Comparison of ENCODE assay signal across 25 cellular contexts in the genomic region with DNA sequence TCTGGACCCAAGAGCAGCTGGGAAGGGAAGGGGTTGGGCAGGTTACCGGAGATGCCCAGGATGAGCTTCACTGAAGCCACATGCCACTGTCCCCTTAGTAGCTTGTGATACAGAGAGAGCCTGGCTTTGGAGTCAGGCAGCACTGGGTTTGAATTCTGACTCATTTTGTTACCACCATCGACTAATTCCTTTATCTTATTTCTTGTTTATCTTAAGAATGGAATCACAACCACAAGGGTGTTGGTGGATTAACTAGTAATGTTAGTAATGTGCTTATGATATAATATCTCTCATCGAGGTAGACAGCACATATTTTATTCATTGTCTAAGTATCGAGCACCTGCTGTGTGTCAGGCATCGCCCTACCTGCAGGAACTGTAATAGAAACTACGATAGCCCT. TPM values are rescaled to one million over a fixed set of nuclear protein-coding genes. Genes with fewer than 3 reads are reported as not detected.
DNase-seq lines count a peak whose midpoint lies in the region; ATAC-seq and TF ChIP-seq lines count a peak whose summit lies in the region.
"Had no signal": no experiment of that assay in that cellular context is flagged by ENCODE, and none has a peak within 500 bp of the region (broad histone marks: within the 10 kb centered on the region; RNA-seq: fewer than 3 reads in every experiment).

No MANE protein-coding gene starts in this region.

- H3K36me3 Mint-ChIP-seq in activated naive CD8-positive, alpha-beta T cell treated with anti-CD3 and anti-CD28 coated beads, Interleukin-2, amount 50 U/mL, for 24 hours (ENCODE audit: low read depth), result peaks cover 18% of the 10 kb centered on the region
- peaks cover 11% of the 10 kb centered on the region for H3K36me3 Mint-ChIP-seq in activated naive CD8-positive, alpha-beta T cell treated with anti-CD3 and anti-CD28 coated beads for 36 hours

- peak overlapping the region; percentile 47; the same call in 1 of the 2 replicates for H3K4me2 ChIP-seq in PC-9
- H3K4me2 ChIP-seq in mesenchymal stem cell (ENCODE audit: low read length, poor library complexity, severe bottlenecking), result no peak overlapping the region

- no peak overlapping the region for H3K18ac ChIP-seq in mesenchymal stem cell (ENCODE audit: low read depth in 1 of 2, low read length in 2 of 2)

- TF ChIP-seq CTCF in PC-9 (conservative IDR thresholded peaks at IDR 0.05) (no peak), foreskin keratinocyte (conservative IDR thresholded peaks at IDR 0.05) (no peak)

- H3K36me3 ChIP-seq in PC-9 (ENCODE audit: low read depth) (no peaks in the 10 kb centered on the region), mesenchymal stem cell (ENCODE audit: control insufficient read depth in 1 of 2, insufficient read depth in 2 of 2, low read depth in 1 of 2, low read length in 2 of 2) (no peaks in the 10 kb centered on the region)
- H3K36me3 ChIP-seq: ovary, right atrium auricular region, transverse colon had no signal

- H3K4me3 ChIP-seq in PC-9, result no peak overlapping the region
- no peak overlapping the region for H3K4me3 ChIP-seq in mesenchymal stem cell (ENCODE audit: insufficient read depth in 1 of 2, low read depth in 1 of 2, low read length in 2 of 2)
- H3K4me3 ChIP-seq: ovary, right atrium auricular region, stomach, transverse colon had no signal

- no peak overlapping the region for H3K27ac ChIP-seq in PC-9
- no peak overlapping the region for H3K27ac ChIP-seq in foreskin keratinocyte
- no peak overlapping the region for H3K27ac ChIP-seq in mesenchymal stem cell (ENCODE audit: low read length, poor library complexity, severe bottlenecking)
- H3K27ac ChIP-seq: C4-2B, ovary, right atrium auricular region, stomach, transverse colon had no signal

- no peaks in the 10 kb centered on the region for H3K79me2 ChIP-seq in PC-9 (ENCODE audit: low read depth)

- no peak overlapping the region for H2BK15ac ChIP-seq in mesenchymal stem cell (ENCODE audit: low read depth, poor library complexity, severe bottlenecking)

- no peak overlapping the region for H2AK5ac ChIP-seq in mesenchymal stem cell (ENCODE audit: low read length, severe bottlenecking)

- H2AFZ ChIP-seq in PC-9 (no peak overlapping the region), mesenchymal stem cell (ENCODE audit: low read depth, low read length) (no peak overlapping the region)

- CTCF ChIA-PET in PC-9 (lab: Charles Lee), result no interaction called here

- no peaks in the 10 kb centered on the region for H3K9me2 ChIP-seq in PC-9 (ENCODE audit: insufficient read depth)

- 66% methylated on average over 5 of the region's 6 CpGs for WGBS in mesenchymal stem cell

- H4K8ac ChIP-seq in mesenchymal stem cell (ENCODE audit: low read length), result no peak overlapping the region

- H3K23ac ChIP-seq in mesenchymal stem cell (ENCODE audit: low read length in 2 of 2), result no peak overlapping the region

- no peak overlapping the region for H3K4me3 Mint-ChIP-seq in activated naive CD8-positive, alpha-beta T cell treated with anti-CD3 and anti-CD28 coated beads, Interleukin-2, amount 50 U/mL, for 24 hours
- no peak overlapping the region for H3K4me3 Mint-ChIP-seq in activated naive CD8-positive, alpha-beta T cell treated with anti-CD3 and anti-CD28 coated beads for 36 hours
- H3K4me3 Mint-ChIP-seq: activated naive CD4-positive, alpha-beta T cell treated with anti-CD3 and anti-CD28 coated beads, Interleukin-2, amount 50 U/mL, for 24 hours; activated T-cell treated with anti-CD3 and anti-CD28 coated beads, Interleukin-2, amount 50 U/mL, for 4 hours; memory B cell; naive thymus-derived CD8-positive, alpha-beta T cell; WTC11 had no signal

- no peak overlapping the region for H3K4ac ChIP-seq in mesenchymal stem cell (ENCODE audit: low read depth in 1 of 2, low read length in 2 of 2)

- H3K4me1 ChIP-seq in PC-9 (replicated peaks; ENCODE audit: insufficient read depth), result peaks cover 25% of the 10 kb centered on the region
- no peaks in the 10 kb centered on the region for H3K4me1 ChIP-seq in foreskin keratinocyte
- H3K4me1 ChIP-seq in mesenchymal stem cell (ENCODE audit: control insufficient read depth, insufficient read depth, low read depth, low read length), result peaks cover 3% of the 10 kb centered on the region
- H3K4me1 ChIP-seq: right atrium auricular region, stomach, transverse colon had no signal

- H2BK5ac ChIP-seq in mesenchymal stem cell (ENCODE audit: low read depth, low read length, poor library complexity, severe bottlenecking), result no peak overlapping the region

- H2BK12ac ChIP-seq in mesenchymal stem cell (ENCODE audit: low read length in 2 of 2), result no peak overlapping the region

- H3K27me3 Mint-ChIP-seq in activated naive CD8-positive, alpha-beta T cell treated with anti-CD3 and anti-CD28 coated beads, Interleukin-2, amount 50 U/mL, for 24 hours, result no peaks in the 10 kb centered on the region
- H3K27me3 Mint-ChIP-seq in activated naive CD8-positive, alpha-beta T cell treated with anti-CD3 and anti-CD28 coated beads for 36 hours, result no peaks in the 10 kb centered on the region
- H3K27me3 Mint-ChIP-seq: activated naive CD4-positive, alpha-beta T cell treated with anti-CD3 and anti-CD28 coated beads, Interleukin-2, amount 50 U/mL, for 24 hours; memory B cell; naive thymus-derived CD8-positive, alpha-beta T cell had no signal

- ATAC-seq in activated naive CD8-positive, alpha-beta T cell treated with anti-CD3 and anti-CD28 coated beads, Interleukin-2, amount 50 U/mL, for 24 hours, result peak; percentile 10
- peak; percentile 35 for ATAC-seq in foreskin keratinocyte
- ATAC-seq in HG03457 (IDR thresholded peaks at IDR 0.05; ENCODE audit: unreplicated experiment), result no peak
- ATAC-seq: naive thymus-derived CD8-positive, alpha-beta T cell; WTC11 had no signal

- peaks cover 19% of the 10 kb centered on the region for H3F3A ChIP-seq in PC-9 (ENCODE audit: insufficient read depth, low read depth)

- H3K4me1 Mint-ChIP-seq in activated naive CD8-positive, alpha-beta T cell treated with anti-CD3 and anti-CD28 coated beads, Interleukin-2, amount 50 U/mL, for 24 hours, result no peaks in the 10 kb centered on the region
- no peaks in the 10 kb centered on the region for H3K4me1 Mint-ChIP-seq in activated naive CD8-positive, alpha-beta T cell treated with anti-CD3 and anti-CD28 coated beads for 36 hours
- H3K4me1 Mint-ChIP-seq: activated naive CD4-positive, alpha-beta T cell treated with anti-CD3 and anti-CD28 coated beads, Interleukin-2, amount 50 U/mL, for 24 hours; memory B cell had no signal

- H2BK120ac ChIP-seq in mesenchymal stem cell (ENCODE audit: low read depth, low read length), result no peak overlapping the region

- no peaks in the 10 kb centered on the region for H3K79me1 ChIP-seq in mesenchymal stem cell (replicated peaks; ENCODE audit: low read length, poor library complexity, severe bottlenecking)

- H3K27me3 ChIP-seq in PC-9 (ENCODE audit: insufficient read depth, low read depth) (no peaks in the 10 kb centered on the region), foreskin keratinocyte (no peaks in the 10 kb centered on the region), mesenchymal stem cell (ENCODE audit: control insufficient read depth in 1 of 2, insufficient read depth in 1 of 2, low read length in 2 of 2) (no peaks in the 10 kb centered on the region)
- H3K27me3 ChIP-seq: ovary, right atrium auricular region, stomach, transverse colon had no signal

- BruUV-seq in PC-9 (replicated peaks; lab: Mats Ljungman, UMichigan), result no TSS peak

- intact Hi-C loops in PC-9 (cut with micrococcal nuclease; ENCODE audit: unreplicated experiment), result no loop called here

- no peak for DNase-seq in activated naive CD8-positive, alpha-beta T cell treated with anti-CD3 and anti-CD28 coated beads, Interleukin-2, amount 50 U/mL, for 24 hours
- DNase-seq in activated naive CD8-positive, alpha-beta T cell treated with anti-CD3 and anti-CD28 coated beads for 36 hours, result no peak
- DNase-seq in PC-9 (peak; percentile 26 to 88), foreskin keratinocyte (peak in 1 of 2 donors; percentile 22), NCI-H510A treated with DMSO at 0.1 percent for 48 hours (lab: John Stamatoyannopoulos, UW) (no peak), mesenchymal stem cell (no peak), NCI-H1048 (lab: John Stamatoyannopoulos, UW) (no peak)
- DNase-seq: activated T-cell treated with anti-CD3 and anti-CD28 coated beads, Interleukin-2, amount 50 U/mL, for 4 hours; effector memory CD4-positive, alpha-beta T cell; GDM1; kidney glomerular epithelial cell; naive thymus-derived CD8-positive, alpha-beta T cell; NCI-H2029; OCI-M1; ovary; SHP77; stomach; T1000; transverse colon had no signal

- H3K9me3 ChIP-seq in PC-9 (ENCODE audit: insufficient read depth, low read depth) (no peaks in the 10 kb centered on the region), mesenchymal stem cell (ENCODE audit: control insufficient read depth, low read length) (no peaks in the 10 kb centered on the region)
- H3K9me3 ChIP-seq: ovary, right atrium auricular region, stomach, transverse colon had no signal

- H3K14ac ChIP-seq in mesenchymal stem cell (ENCODE audit: low read length in 2 of 2), result no peak overlapping the region

- no peaks in the 10 kb centered on the region for H4K20me1 ChIP-seq in PC-9 (ENCODE audit: insufficient read depth)

- H4K91ac ChIP-seq in mesenchymal stem cell (ENCODE audit: low read length), result no peak overlapping the region

- no peak overlapping the region for H3K9ac ChIP-seq in mesenchymal stem cell (ENCODE audit: low read length)

- H3K9me3 Mint-ChIP-seq in activated naive CD8-positive, alpha-beta T cell treated with anti-CD3 and anti-CD28 coated beads, Interleukin-2, amount 50 U/mL, for 24 hours, result no peaks in the 10 kb centered on the region
- H3K9me3 Mint-ChIP-seq in activated naive CD8-positive, alpha-beta T cell treated with anti-CD3 and anti-CD28 coated beads for 36 hours, result no peaks in the 10 kb centered on the region
- H3K9me3 Mint-ChIP-seq: activated naive CD4-positive, alpha-beta T cell treated with anti-CD3 and anti-CD28 coated beads, Interleukin-2, amount 50 U/mL, for 24 hours; activated T-cell treated with anti-CD3 and anti-CD28 coated beads, Interleukin-2, amount 50 U/mL, for 4 hours; memory B cell; naive thymus-derived CD8-positive, alpha-beta T cell; WTC11 had no signal

- POLR2A ChIA-PET in PC-9 (lab: Charles Lee; ENCODE audit: unreplicated experiment), result interaction anchor here (0.6 kb wide), 1 partner anchor 598 kb away, joined by 6 read pairs; no protein-coding TSS in a partner anchor

- no peak overlapping the region for H3K27ac Mint-ChIP-seq in activated naive CD8-positive, alpha-beta T cell treated with anti-CD3 and anti-CD28 coated beads, Interleukin-2, amount 50 U/mL, for 24 hours
- H3K27ac Mint-ChIP-seq in activated naive CD8-positive, alpha-beta T cell treated with anti-CD3 and anti-CD28 coated beads for 36 hours, result no peak overlapping the region
- H3K27ac Mint-ChIP-seq: activated naive CD4-positive, alpha-beta T cell treated with anti-CD3 and anti-CD28 coated beads, Interleukin-2, amount 50 U/mL, for 24 hours; memory B cell; naive thymus-derived CD8-positive, alpha-beta T cell; WTC11 had no signal

RNA-seq across cellular contexts. Expression of gene STX18, which starts 17.7 kb away (rescaled TPM):
- total RNA-seq in activated naive CD8-positive, alpha-beta T cell treated with anti-CD3 and anti-CD28 coated beads for 36 hours, result 10 to 100 TPM; 23.7 to 25.9 TPM
- total RNA-seq in PC-9 (2021) (25.3 and 30.5 TPM in 2 replicates), foreskin keratinocyte (20.1 and 22.7 TPM in 2 replicates)
- 23.4 and 23.8 TPM in 2 replicates for polyA plus RNA-seq in foreskin keratinocyte
- 28.2 TPM for polyA plus RNA-seq in mesenchymal stem cell (2013, experiment 1 of 2)
- 27.9 TPM for polyA plus RNA-seq in mesenchymal stem cell (2013, experiment 2 of 2)

Comparison
In these comparisons a context has a peak if more than half of its experiments do, and no peak if none do; other contexts are left out.
1. DNase-seq: peak in PC-9 (2 of 2); none in activated naive CD8-positive, alpha-beta T cell treated with anti-CD3 and anti-CD28 coated beads, Interleukin-2, amount 50 U/mL, for 24 hours (single experiment), activated naive CD8-positive, alpha-beta T cell treated with anti-CD3 and anti-CD28 coated beads for 36 hours (single experiment), NCI-H510A treated with DMSO at 0.1 percent for 48 hours (single experiment), mesenchymal stem cell (single experiment) and NCI-H1048 (single experiment).